Comparison of ENCODE assay signal across 8 cellular contexts in genomic region chr20:44979090-44979621, GRCh38. TPM values are rescaled to one million over a fixed set of nuclear protein-coding genes. Genes with fewer than 3 reads are reported as not detected.
DNase-seq lines count a peak whose midpoint lies in the region; ATAC-seq and TF ChIP-seq lines count a peak whose summit lies in the region.

No MANE protein-coding gene starts in this region.

- DNase-seq in Peyer's patch (peak in 2 of 3 donors; percentile 85 to 87), adrenal gland (peak in 2 of 7 donors; percentile 39 to 40), HuH-7.5 (ENCODE audit: low spot score) (no peak), NCI-H1694 (lab: John Stamatoyannopoulos, UW) (no peak), NCI-H2029 treated with DMSO at 0.1 percent for 48 hours (lab: John Stamatoyannopoulos, UW) (no peak)
- peak in 8 of 9 donors; percentile 60 to 93 (median 86) for DNase-seq in naive thymus-derived CD4-positive, alpha-beta T cell

- no peaks in the 10 kb centered on the region for H3K9me3 ChIP-seq in Peyer's patch
- H3K9me3 ChIP-seq in adrenal gland (replicated peaks in 1 of 3) = no peaks in the 10 kb centered on the region
- H3K9me3 ChIP-seq in naive thymus-derived CD4-positive, alpha-beta T cell (ENCODE audit: control insufficient read depth in 2 of 3, low read length in 3 of 3) = no peaks in the 10 kb centered on the region

- H3K36me3 ChIP-seq in Peyer's patch (peaks cover 0 to 60% (median 0%) of the 10 kb centered on the region in 3 donors), adrenal gland (replicated peaks in 1 of 2) (peaks cover 0 to 28% of the 10 kb centered on the region in 2 donors)
- H3K36me3 ChIP-seq in naive thymus-derived CD4-positive, alpha-beta T cell (ENCODE audit: control insufficient read depth in 2 of 3, insufficient read depth in 3 of 3, low read length in 3 of 3) = peaks cover 13 to 40% (median 39%) of the 10 kb centered on the region in 3 experiments

- H3K9me3 Mint-ChIP-seq in naive thymus-derived CD4-positive, alpha-beta T cell = no peaks in the 10 kb centered on the region

- intact Hi-C loops in adrenal gland (cut with DNase I) = no loop called here
- intact Hi-C loops in naive thymus-derived CD4-positive, alpha-beta T cell (cut with micrococcal nuclease) = loop anchor here (1.0 to 2.0 kb wide), 4 partner anchors 8 to 18 kb away; partner anchors contain the start of genes STK4 (in 2 of the 2) and TOMM34 (in 1 of the 2)

- no peak for TF ChIP-seq CTCF in Peyer's patch (IDR thresholded peaks at IDR 0.05)
- no peak for TF ChIP-seq CTCF in adrenal gland (IDR thresholded peaks at IDR 0.05)

- H3K27ac ChIP-seq in Peyer's patch (peak overlapping the region; percentile 72 to 89 (median 82)), adrenal gland (peak overlapping the region in 3 of 5 donors; percentile 33 to 65 (median 42))
- H3K27ac ChIP-seq in naive thymus-derived CD4-positive, alpha-beta T cell (ENCODE audit: low read depth, low read length) = peak overlapping the region; percentile 98

- peaks cover 0 to 14% (median 0%) of the 10 kb centered on the region in 4 donors for H3K4me1 ChIP-seq in Peyer's patch
- no peaks in the 10 kb centered on the region for H3K4me1 ChIP-seq in adrenal gland (replicated peaks in 1 of 2)
- H3K4me1 ChIP-seq in naive thymus-derived CD4-positive, alpha-beta T cell (ENCODE audit: control insufficient read depth in 2 of 2, insufficient read depth in 2 of 2, low read length in 2 of 2) = peaks cover 64 to 70% of the 10 kb centered on the region in 2 donors

- CTCF ChIA-PET in naive thymus-derived CD4-positive, alpha-beta T cell (lab: Charles Lee) = interaction anchor here (1.4 to 4.0 kb wide), 4 partner anchors 8 to 65 kb away, joined by 3 to 28 read pairs (median 6); partner anchors contain the start of genes STK4 and TOMM34

- peaks cover 31 to 63% (median 61%) of the 10 kb centered on the region in 5 donors for H3K36me3 Mint-ChIP-seq in naive thymus-derived CD4-positive, alpha-beta T cell

- TF ChIP-seq POLR2A in Peyer's patch (IDR thresholded peaks at IDR 0.05) (no peak), adrenal gland (IDR thresholded peaks at IDR 0.05) (no peak)

- H3K4me1 Mint-ChIP-seq in naive thymus-derived CD4-positive, alpha-beta T cell = peaks cover 71 to 96% (median 90%) of the 10 kb centered on the region in 7 donors

- H3K4me3 ChIP-seq in Peyer's patch = no peak overlapping the region
- no peak overlapping the region for H3K4me3 ChIP-seq in adrenal gland
- H3K4me3 ChIP-seq in naive thymus-derived CD4-positive, alpha-beta T cell (ENCODE audit: low read length) = peak overlapping the region; percentile 40

- 51 to 75% (median 59%) methylated on average over 2 of the region's 2 CpGs for WGBS in adrenal gland, 4 donors

- POLR2A ChIA-PET in naive thymus-derived CD4-positive, alpha-beta T cell (lab: Charles Lee) = interaction anchor here (0.7 to 11.4 kb wide), 16 partner anchors 8 to 98 kb away, joined by 3 to 190 read pairs (median 5); partner anchors contain the start of genes STK4 and TOMM34

- no peaks in the 10 kb centered on the region for H3K27me3 Mint-ChIP-seq in naive thymus-derived CD4-positive, alpha-beta T cell

- H3K4me3 Mint-ChIP-seq in naive thymus-derived CD4-positive, alpha-beta T cell = peak overlapping the region; percentile 74 to 90 (median 79)

- ATAC-seq in GM18867 (IDR thresholded peaks at IDR 0.05; ENCODE audit: unreplicated experiment) (peak; percentile 93), HG02970 (IDR thresholded peaks at IDR 0.05; ENCODE audit: low FRiP score, unreplicated experiment) (peak; percentile 80)
- ATAC-seq in naive thymus-derived CD4-positive, alpha-beta T cell = peak; percentile 93

- peak overlapping the region; percentile 86 to 98 (median 97) for H3K27ac Mint-ChIP-seq in naive thymus-derived CD4-positive, alpha-beta T cell

- no peaks in the 10 kb centered on the region for H3K27me3 ChIP-seq in Peyer's patch
- H3K27me3 ChIP-seq in adrenal gland = no peaks in the 10 kb centered on the region
- no peaks in the 10 kb centered on the region for H3K27me3 ChIP-seq in naive thymus-derived CD4-positive, alpha-beta T cell (ENCODE audit: control insufficient read depth in 2 of 2, insufficient read depth in 2 of 2, low read length in 2 of 2)

RNA-seq across cellular contexts. Expression of gene STK4, which starts 12.8 kb away (rescaled TPM):
- total RNA-seq in Peyer's patch (100 to 1,000 TPM in 1 of 4 donors, 10 to 100 TPM in 3; 27.7 to 128 (median 42.9) TPM), adrenal gland (10 to 100 TPM; 15.0 to 39.3 (median 32.7) TPM)
- polyA plus RNA-seq in adrenal gland = 10 to 100 TPM in 2 of 3 donors, 1 to 10 TPM in 1; 7.1 to 24.6 (median 11.1) TPM
- 100 to 1,000 TPM; 207 to 383 (median 267) TPM for total RNA-seq in naive thymus-derived CD4-positive, alpha-beta T cell
- 100 to 1,000 TPM; 175 to 241 TPM for polyA plus RNA-seq in naive thymus-derived CD4-positive, alpha-beta T cell

RNA-seq across cellular contexts. Expression of gene TOMM34, which starts 19.0 kb away (rescaled TPM):
- total RNA-seq in Peyer's patch = 10 to 100 TPM in 3 of 4 donors, 1 to 10 TPM in 1; 8.4 to 19.0 (median 12.2) TPM
- total RNA-seq in adrenal gland = 10 to 100 TPM; 20.7 to 62.8 (median 48.3) TPM
- polyA plus RNA-seq in adrenal gland = 100 to 1,000 TPM in 1 of 3 donors, 10 to 100 TPM in 2; 17.8 to 120 (median 30.7) TPM
- 10 to 100 TPM in 1 of 5 experiments, 1 to 10 TPM in 4; 7.0 to 22.5 (median 8.6) TPM for total RNA-seq in naive thymus-derived CD4-positive, alpha-beta T cell
- 10 to 100 TPM; 15.1 to 30.2 TPM for polyA plus RNA-seq in naive thymus-derived CD4-positive, alpha-beta T cell

Comparison
In these comparisons a context has a peak if more than half of its experiments do, and no peak if none do; other contexts are left out.
1. DNase-seq: peak in Peyer's patch (2 of 3) and naive thymus-derived CD4-positive, alpha-beta T cell (8 of 9); none in HuH-7.5 (single experiment), NCI-H1694 (single experiment) and NCI-H2029 treated with DMSO at 0.1 percent for 48 hours (single experiment).
2. H3K27ac ChIP-seq: peak in every context shown above with its lines; median percentile 98 in naive thymus-derived CD4-positive, alpha-beta T cell; 82 in Peyer's patch; 42 in adrenal gland.
3. intact Hi-C loops: an anchor here in naive thymus-derived CD4-positive, alpha-beta T cell (1.0 to 2.0 kb wide); none called in adrenal gland.
4. Peak in every context shown above with its lines, with median percentiles within 50 percentile points of each other: ATAC-seq.